In genomic region chr6:45522486-45522885, GRCh38 we compare ENCODE assay signal across 22 cellular contexts.
DNase-seq lines count a peak whose midpoint lies in the region; ATAC-seq and TF ChIP-seq lines count a peak whose summit lies in the region.
"Had no signal": no experiment of that assay in that cellular context is flagged by ENCODE, and none has a peak within 500 bp of the region (broad histone marks: within the 10 kb centered on the region; RNA-seq: fewer than 3 reads in every experiment).

No MANE protein-coding gene starts in this region.

- H3F3A ChIP-seq in GM23338 (replicated peaks; ENCODE audit: low read depth), result no peaks in the 10 kb centered on the region

- no peak overlapping the region for H3K4me3 Mint-ChIP-seq in GM23338
- no peak overlapping the region for H3K4me3 Mint-ChIP-seq in WTC11
- H3K4me3 Mint-ChIP-seq in stimulated activated effector memory CD8-positive, alpha-beta T cell treated with anti-CD3 and anti-CD28 coated beads, Interleukin-12 subunit alpha, Interleukin-12 subunit beta, amount 100 ng/mL, for 72 hours, result no peak overlapping the region
- H3K4me3 Mint-ChIP-seq: CD4-positive, alpha-beta T cell had no signal

- H3K4me3 ChIP-seq in GM23338 (no peak overlapping the region), prostate gland (no peak overlapping the region)
- H3K4me3 ChIP-seq: BLaER1, GM23248, SJSA1 had no signal

- WGBS in prostate gland, result 91% methylated on average over 4 of the region's 4 CpGs

- intact Hi-C loops in prostate gland (cut with DNase I), result no loop called here

- H3K9me3 Mint-ChIP-seq in GM23338 (no peaks in the 10 kb centered on the region), WTC11 (no peaks in the 10 kb centered on the region)
- H3K9me3 Mint-ChIP-seq in stimulated activated effector memory CD8-positive, alpha-beta T cell treated with anti-CD3 and anti-CD28 coated beads, Interleukin-12 subunit alpha, Interleukin-12 subunit beta, amount 100 ng/mL, for 72 hours, result no peaks in the 10 kb centered on the region
- H3K9me3 Mint-ChIP-seq: CD4-positive, alpha-beta T cell had no signal

- no peak overlapping the region for H3K4me2 ChIP-seq in GM23338
- H3K4me2 ChIP-seq: BLaER1 had no signal

- CTCF ChIA-PET in WTC11 (lab: Charles Lee), result interaction anchor here (1.4 to 1.7 kb wide), 3 partner anchors 22 to 1047 kb away, joined by 3 to 8 read pairs (median 4); no protein-coding TSS in a partner anchor

- TF ChIP-seq CTCF in GM23338 (conservative IDR thresholded peaks at IDR 0.05; ENCODE audit: low read depth in 2 of 2) (no peak), WTC11 (IDR thresholded peaks at IDR 0.05) (no peak), prostate gland (IDR thresholded peaks at IDR 0.05) (no peak)

- H3K4me1 ChIP-seq in GM23338 (ENCODE audit: insufficient read depth), result peaks cover 35% of the 10 kb centered on the region
- no peaks in the 10 kb centered on the region for H3K4me1 ChIP-seq in prostate gland (replicated peaks)

- H3K27ac Mint-ChIP-seq in GM23338 (no peak overlapping the region), WTC11 (peak overlapping the region; percentile 50; the same call in 1 of the 2 replicates)
- peak overlapping the region; percentile 48 for H3K27ac Mint-ChIP-seq in stimulated activated effector memory CD8-positive, alpha-beta T cell treated with anti-CD3 and anti-CD28 coated beads, Interleukin-12 subunit alpha, Interleukin-12 subunit beta, amount 100 ng/mL, for 72 hours
- H3K27ac Mint-ChIP-seq: CD4-positive, alpha-beta T cell had no signal

- H3K27me3 Mint-ChIP-seq in GM23338 (ENCODE audit: insufficient read depth, low read depth, poor library complexity) (no peaks in the 10 kb centered on the region), WTC11 (ENCODE audit: low read depth) (no peaks in the 10 kb centered on the region)
- H3K27me3 Mint-ChIP-seq: CD4-positive, alpha-beta T cell had no signal

- no peaks in the 10 kb centered on the region for H4K20me1 ChIP-seq in GM23338 (replicated peaks; ENCODE audit: insufficient read depth)
- H4K20me1 ChIP-seq: BLaER1 had no signal

- DNase-seq in GM23338 (ENCODE audit: low spot score) (peak; percentile 24), WTC11 (ENCODE audit: low spot score) (no peak), iPS-NIHi7 (ENCODE audit: extremely low spot score) (peak; percentile 32), prostate gland (ENCODE audit: low spot score) (no peak)
- DNase-seq in stimulated activated effector memory CD8-positive, alpha-beta T cell treated with anti-CD3 and anti-CD28 coated beads, Interleukin-12 subunit alpha, Interleukin-12 subunit beta, amount 100 ng/mL, for 72 hours (ENCODE audit: low spot score in 2 of 2), result no peak
- DNase-seq: CD4-positive, alpha-beta T cell; COR-L47; DND-41; GM23248; HCEC 1CT; KBM-7; NCI-H1092 treated with DMSO at 0.1 percent for 48 hours; NCI-H146; NCI-H2029; NCI-H226; NCI-H510A treated with DMSO at 0.1 percent for 48 hours; NCI-H774 had no signal

- no peaks in the 10 kb centered on the region for H3K79me2 ChIP-seq in GM23338 (replicated peaks; ENCODE audit: insufficient read depth)

- H3K9me3 ChIP-seq in prostate gland, result no peaks in the 10 kb centered on the region
- H3K9me3 ChIP-seq: BLaER1, SJSA1 had no signal

- H3K4me1 Mint-ChIP-seq in GM23338, result peaks cover 28% of the 10 kb centered on the region
- H3K4me1 Mint-ChIP-seq in WTC11, result peaks cover 33% of the 10 kb centered on the region
- H3K4me1 Mint-ChIP-seq in stimulated activated effector memory CD8-positive, alpha-beta T cell treated with anti-CD3 and anti-CD28 coated beads, Interleukin-12 subunit alpha, Interleukin-12 subunit beta, amount 100 ng/mL, for 72 hours, result peaks cover 28% of the 10 kb centered on the region

- no peaks in the 10 kb centered on the region for H3K36me3 Mint-ChIP-seq in GM23338 (ENCODE audit: low read depth)
- H3K36me3 Mint-ChIP-seq in WTC11, result no peaks in the 10 kb centered on the region
- peaks cover 80% of the 10 kb centered on the region for H3K36me3 Mint-ChIP-seq in stimulated activated effector memory CD8-positive, alpha-beta T cell treated with anti-CD3 and anti-CD28 coated beads, Interleukin-12 subunit alpha, Interleukin-12 subunit beta, amount 100 ng/mL, for 72 hours

- no peaks in the 10 kb centered on the region for H3K9me2 ChIP-seq in GM23338 (ENCODE audit: insufficient read depth)

- H3K36me3 ChIP-seq in GM23338 (ENCODE audit: insufficient read depth), result no peaks in the 10 kb centered on the region
- H3K36me3 ChIP-seq in prostate gland, result no peaks in the 10 kb centered on the region
- H3K36me3 ChIP-seq: BLaER1 had no signal

- POLR2A ChIA-PET in WTC11 (lab: Charles Lee), result no interaction called here

- H2AFZ ChIP-seq in GM23338, result no peak overlapping the region
- H2AFZ ChIP-seq: GM23248 had no signal

- TF ChIP-seq POLR2A in prostate gland (IDR thresholded peaks at IDR 0.05), result no peak

- H3K27ac ChIP-seq in GM23338 (ENCODE audit: low read depth) (no peak overlapping the region), prostate gland (no peak overlapping the region)
- H3K27ac ChIP-seq: BLaER1, GM23248, HL-60, SJSA1 had no signal

- ATAC-seq in GM23338 (peak; percentile 73), WTC11 (peak; percentile 69), HG03469 (IDR thresholded peaks at IDR 0.05; ENCODE audit: unreplicated experiment) (no peak), GM19328 (IDR thresholded peaks at IDR 0.05; ENCODE audit: unreplicated experiment) (no peak)
- ATAC-seq in stimulated activated effector memory CD8-positive, alpha-beta T cell treated with anti-CD3 and anti-CD28 coated beads, Interleukin-12 subunit alpha, Interleukin-12 subunit beta, amount 100 ng/mL, for 72 hours, result no peak

- H3K27me3 ChIP-seq in GM23338 (ENCODE audit: insufficient read depth) (no peaks in the 10 kb centered on the region), prostate gland (replicated peaks; ENCODE audit: insufficient read depth) (no peaks in the 10 kb centered on the region)
- H3K27me3 ChIP-seq: BLaER1, SJSA1 had no signal

TF ChIP-seq in GM23338, 12 proteins besides CTCF, POLR2A, EP300 and RAD21 (continues in another document):
- no peak for TF ChIP-seq EZH2 (IDR thresholded peaks at IDR 0.05; ENCODE audit: low read depth, unreplicated experiment)
- TF ChIP-seq ZNF331 (CRISPR knock-in tag; IDR thresholded peaks at IDR 0.05; ENCODE audit: low read depth), result no peak

TF ChIP-seq in WTC11, 78 proteins besides CTCF, POLR2A, EP300 and RAD21 (continues in another document):
- TF ChIP-seq NFYB (CRISPR knock-in tag; conservative IDR thresholded peaks at IDR 0.05; ENCODE audit: low read depth) (no peak), CREM (CRISPR knock-in tag; IDR thresholded peaks at IDR 0.05) (no peak), OVOL2 (CRISPR knock-in tag; IDR thresholded peaks at IDR 0.05; ENCODE audit: borderline replicate concordance) (no peak), ZNF671 (CRISPR knock-in tag; IDR thresholded peaks at IDR 0.05) (no peak)
- TF ChIP-seq, protein P1, sequence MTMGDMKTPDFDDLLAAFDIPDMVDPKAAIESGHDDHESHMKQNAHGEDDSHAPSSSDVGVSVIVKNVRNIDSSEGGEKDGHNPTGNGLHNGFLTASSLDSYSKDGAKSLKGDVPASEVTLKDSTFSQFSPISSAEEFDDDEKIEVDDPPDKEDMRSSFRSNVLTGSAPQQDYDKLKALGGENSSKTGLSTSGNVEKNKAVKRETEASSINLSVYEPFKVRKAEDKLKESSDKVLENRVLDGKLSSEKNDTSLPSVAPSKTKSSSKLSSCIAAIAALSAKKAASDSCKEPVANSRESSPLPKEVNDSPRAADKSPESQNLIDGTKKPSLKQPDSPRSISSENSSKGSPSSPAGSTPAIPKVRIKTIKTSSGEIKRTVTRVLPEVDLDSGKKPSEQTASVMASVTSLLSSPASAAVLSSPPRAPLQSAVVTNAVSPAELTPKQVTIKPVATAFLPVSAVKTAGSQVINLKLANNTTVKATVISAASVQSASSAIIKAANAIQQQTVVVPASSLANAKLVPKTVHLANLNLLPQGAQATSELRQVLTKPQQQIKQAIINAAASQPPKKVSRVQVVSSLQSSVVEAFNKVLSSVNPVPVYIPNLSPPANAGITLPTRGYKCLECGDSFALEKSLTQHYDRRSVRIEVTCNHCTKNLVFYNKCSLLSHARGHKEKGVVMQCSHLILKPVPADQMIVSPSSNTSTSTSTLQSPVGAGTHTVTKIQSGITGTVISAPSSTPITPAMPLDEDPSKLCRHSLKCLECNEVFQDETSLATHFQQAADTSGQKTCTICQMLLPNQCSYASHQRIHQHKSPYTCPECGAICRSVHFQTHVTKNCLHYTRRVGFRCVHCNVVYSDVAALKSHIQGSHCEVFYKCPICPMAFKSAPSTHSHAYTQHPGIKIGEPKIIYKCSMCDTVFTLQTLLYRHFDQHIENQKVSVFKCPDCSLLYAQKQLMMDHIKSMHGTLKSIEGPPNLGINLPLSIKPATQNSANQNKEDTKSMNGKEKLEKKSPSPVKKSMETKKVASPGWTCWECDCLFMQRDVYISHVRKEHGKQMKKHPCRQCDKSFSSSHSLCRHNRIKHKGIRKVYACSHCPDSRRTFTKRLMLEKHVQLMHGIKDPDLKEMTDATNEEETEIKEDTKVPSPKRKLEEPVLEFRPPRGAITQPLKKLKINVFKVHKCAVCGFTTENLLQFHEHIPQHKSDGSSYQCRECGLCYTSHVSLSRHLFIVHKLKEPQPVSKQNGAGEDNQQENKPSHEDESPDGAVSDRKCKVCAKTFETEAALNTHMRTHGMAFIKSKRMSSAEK (CRISPR knock-in tag; IDR thresholded peaks at IDR 0.05; ENCODE audit: borderline replicate concordance), result no peak
- TF ChIP-seq, protein P2, sequence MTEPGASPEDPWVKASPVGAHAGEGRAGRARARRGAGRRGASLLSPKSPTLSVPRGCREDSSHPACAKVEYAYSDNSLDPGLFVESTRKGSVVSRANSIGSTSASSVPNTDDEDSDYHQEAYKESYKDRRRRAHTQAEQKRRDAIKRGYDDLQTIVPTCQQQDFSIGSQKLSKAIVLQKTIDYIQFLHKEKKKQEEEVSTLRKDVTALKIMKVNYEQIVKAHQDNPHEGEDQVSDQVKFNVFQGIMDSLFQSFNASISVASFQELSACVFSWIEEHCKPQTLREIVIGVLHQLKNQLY (CRISPR knock-in tag; IDR thresholded peaks at IDR 0.05), result no peak

Comparison
In these comparisons a context has a peak if more than half of its experiments do, and no peak if none do; other contexts are left out.
1. ATAC-seq: peak in GM23338 (single experiment) and WTC11 (single experiment); none in stimulated activated effector memory CD8-positive, alpha-beta T cell treated with anti-CD3 and anti-CD28 coated beads, Interleukin-12 subunit alpha, Interleukin-12 subunit beta, amount 100 ng/mL, for 72 hours (single experiment), HG03469 (single experiment) and GM19328 (single experiment).
2. DNase-seq: peak in GM23338 (single experiment) and iPS-NIHi7 (single experiment); none in WTC11 (single experiment), stimulated activated effector memory CD8-positive, alpha-beta T cell treated with anti-CD3 and anti-CD28 coated beads, Interleukin-12 subunit alpha, Interleukin-12 subunit beta, amount 100 ng/mL, for 72 hours (0 of 2) and prostate gland (single experiment).